In the genomic region with DNA sequence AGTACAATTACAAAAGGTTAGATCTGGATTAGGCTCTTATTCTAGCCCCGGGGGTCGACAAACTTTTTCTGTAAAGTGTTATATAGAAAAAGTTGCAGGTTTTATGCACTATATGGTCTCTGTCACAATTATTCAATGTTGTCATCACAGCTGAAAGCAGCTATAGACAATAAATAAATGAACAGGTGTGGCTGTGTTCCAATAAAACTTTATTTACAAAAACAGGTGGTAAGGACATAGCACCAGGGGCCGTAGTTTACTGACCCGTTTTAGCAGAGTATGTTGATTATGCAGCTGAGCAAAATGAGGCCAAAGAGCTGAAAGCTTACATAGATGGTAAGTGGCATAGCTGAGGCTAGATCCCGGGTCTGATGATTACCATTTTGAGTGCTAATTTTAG, we compare ENCODE assay signal across 10 cellular contexts. TPM values are rescaled to one million over a fixed set of nuclear protein-coding genes. Genes with fewer than 3 reads are reported as not detected.
"Had no signal": no experiment of that assay in that cellular context is flagged by ENCODE, and none has a peak within 500 bp of the region (broad histone marks: within the 10 kb centered on the region; RNA-seq: fewer than 3 reads in every experiment).

No MANE protein-coding gene starts in this region.

- H3K4me2 ChIP-seq: KMS-11 had no signal

- DNase-seq: IMR-90, KBM-7, KG1 had no signal

- H3K4me3 Mint-ChIP-seq: IgD-negative memory B cell had no signal

- H3K4me1 Mint-ChIP-seq: IgD-negative memory B cell had no signal

- H3K27me3 Mint-ChIP-seq: IgD-negative memory B cell had no signal

- H3K9me3 Mint-ChIP-seq: IgD-negative memory B cell had no signal

- H3K9ac ChIP-seq: KMS-11 had no signal

- H3K27ac ChIP-seq: HL-60, KMS-11 had no signal

- ATAC-seq: HepG2 had no signal

- FAIRE-seq: HepG2, HTR-8/SVneo had no signal

RNA-seq across cellular contexts. Expression of a gene that starts 37.2 kb away (rescaled TPM):
- total RNA-seq: HepG2, HT-29, HT1080, IMR-90 had no signal
- polyA plus RNA-seq: HepG2, IgD-negative memory B cell, IMR-90 had no signal
